In genomic region chr16:21646721-21647561, GRCh38 we compare ENCODE assay signal across 9 cellular contexts. TPM values are rescaled to one million over a fixed set of nuclear protein-coding genes. Genes with fewer than 3 reads are reported as not detected.
DNase-seq lines count a peak whose midpoint lies in the region; ATAC-seq and TF ChIP-seq lines count a peak whose summit lies in the region.
"Had no signal": no experiment of that assay in that cellular context is flagged by ENCODE, and none has a peak within 500 bp of the region (broad histone marks: within the 10 kb centered on the region; RNA-seq: fewer than 3 reads in every experiment).

No MANE protein-coding gene starts in this region.

- peaks cover 82% of the 10 kb centered on the region for H3K36me3 ChIP-seq in neutrophil

- H3K27me3 ChIP-seq in neutrophil = no peaks in the 10 kb centered on the region

- intact Hi-C loops in sciatic nerve (cut with DNase I) = no loop called here

- H3K4me1 ChIP-seq in neutrophil (ENCODE audit: control insufficient read depth in 1 of 2, insufficient read depth in 1 of 2, low read depth in 1 of 2, low read length in 1 of 2) = peaks cover 82 to 95% of the 10 kb centered on the region in 2 experiments

- peak; percentile 92 for ATAC-seq in GM19463 (IDR thresholded peaks at IDR 0.05; ENCODE audit: unreplicated experiment)
- ATAC-seq in HG03354 (IDR thresholded peaks at IDR 0.05; ENCODE audit: poor library complexity, severe bottlenecking, unreplicated experiment) = peak; percentile 92
- no peak for ATAC-seq in sciatic nerve

- H3K9me3 ChIP-seq in neutrophil = no peaks in the 10 kb centered on the region

- TF ChIP-seq CTCF in neutrophil (IDR thresholded peaks at IDR 0.05) = no peak

- peak; percentile 64 for DNase-seq in activated CD8-positive, alpha-beta memory T cell treated with anti-CD3 and anti-CD28 coated beads, Interleukin-2, amount 50 U/mL, for 4 hours
- no peak for DNase-seq in SHP77 (lab: John Stamatoyannopoulos, UW)
- no peak for DNase-seq in DMS 273 treated with DMSO at 0.1 percent for 48 hours (lab: John Stamatoyannopoulos, UW)
- DNase-seq in GDM1 (lab: John Stamatoyannopoulos, UW) = no peak
- DNase-seq in sciatic nerve (ENCODE audit: low spot score) = no peak

- no peak overlapping the region for H3K4me3 ChIP-seq in neutrophil (ENCODE audit: low read depth in 1 of 2, low read length in 1 of 2)

- peak overlapping the region; percentile 97 for H3K27ac ChIP-seq in neutrophil

RNA-seq across cellular contexts. Expression of gene IGSF6, which starts 5.5 kb away (rescaled TPM):
- total RNA-seq in sciatic nerve = 9.1 TPM
- total RNA-seq: neural crest cell had no signal

RNA-seq across cellular contexts. Expression of gene OTOA, which starts 16.8 kb away (rescaled TPM):
- 0.31 TPM for total RNA-seq in sciatic nerve

RNA-seq across cellular contexts. Expression of gene METTL9, which starts 47.6 kb away (rescaled TPM):
- 80.1 TPM for total RNA-seq in sciatic nerve
